27 cellular contexts compared by ENCODE assay signal in the genomic region with DNA sequence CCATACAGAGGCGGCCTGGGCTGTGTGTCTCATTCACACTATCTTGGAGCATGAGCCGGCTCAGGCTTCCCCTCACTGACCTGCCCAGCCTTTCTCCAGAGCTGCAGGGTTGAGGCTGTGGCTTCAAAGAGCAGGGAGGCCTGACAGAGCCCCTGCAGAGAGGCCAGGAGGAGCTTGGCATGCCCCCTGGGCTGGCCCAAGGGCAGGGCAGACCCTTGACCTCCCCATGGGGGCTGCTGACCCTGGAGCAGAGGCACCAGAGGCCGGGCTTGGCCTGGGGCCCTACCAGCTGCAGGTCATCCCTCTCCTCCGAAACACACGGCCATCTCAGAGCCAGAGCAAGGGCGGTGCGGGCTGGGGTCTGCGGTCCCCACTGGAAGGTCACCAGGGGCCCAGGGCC. TPM values are rescaled to one million over a fixed set of nuclear protein-coding genes. Genes with fewer than 3 reads are reported as not detected.
"Had no signal": no experiment of that assay in that cellular context is flagged by ENCODE, and none has a peak within 500 bp of the region (broad histone marks: within the 10 kb centered on the region; RNA-seq: fewer than 3 reads in every experiment).

No MANE protein-coding gene starts in this region.

- H3K27ac ChIP-seq: left ventricle myocardium inferior, pancreas, right atrium auricular region, right lobe of liver, suprapubic skin, thoracic aorta, tibial artery, upper lobe of right lung had no signal

- H3K9me3 ChIP-seq: left ventricle myocardium inferior, pancreas, right atrium auricular region, right lobe of liver, suprapubic skin, thoracic aorta, tibial artery, upper lobe of right lung had no signal

- H3K4me2 ChIP-seq: smooth muscle cell had no signal

- H3K4me1 Mint-ChIP-seq: naive thymus-derived CD4-positive, alpha-beta T cell; stimulated activated effector memory CD8-positive, alpha-beta T cell treated with anti-CD3 and anti-CD28 coated beads, Interleukin-12 subunit alpha, Interleukin-12 subunit beta, amount 100 ng/mL, for 72 hours had no signal

- H3K4me1 ChIP-seq: left ventricle myocardium inferior, pancreas, right atrium auricular region, right lobe of liver, upper lobe of right lung had no signal

- H3K4me3 ChIP-seq: left ventricle myocardium inferior, lung, pancreas, right atrium auricular region, right lobe of liver, smooth muscle cell, suprapubic skin, thoracic aorta, tibial artery, upper lobe of right lung had no signal

- H3K36me3 ChIP-seq: left ventricle myocardium inferior, pancreas, right atrium auricular region, right lobe of liver, suprapubic skin, thoracic aorta, tibial artery, upper lobe of right lung had no signal

- H3K27me3 ChIP-seq: pancreas, right atrium auricular region, right lobe of liver, upper lobe of right lung had no signal

- H3K9me3 Mint-ChIP-seq: mesothelial cell of epicardium; neural crest cell; stimulated activated naive CD8-positive, alpha-beta T cell treated with anti-CD3 and anti-CD28 coated beads, Interleukin-15, Interleukin-2, amounts not matched to agents 100 ng/mL and 50 ng/mL, for 24 hours had no signal

- H3K27ac Mint-ChIP-seq: mesothelial cell of epicardium; naive thymus-derived CD4-positive, alpha-beta T cell; nephron; stimulated activated effector memory CD8-positive, alpha-beta T cell treated with anti-CD3 and anti-CD28 coated beads, Interleukin-12 subunit alpha, Interleukin-12 subunit beta, amount 100 ng/mL, for 72 hours; stimulated activated naive CD8-positive, alpha-beta T cell treated with anti-CD3 and anti-CD28 coated beads, Interleukin-15, Interleukin-2, amounts not matched to agents 100 ng/mL and 50 ng/mL, for 24 hours had no signal

- H3K4me3 Mint-ChIP-seq: mesothelial cell of epicardium; naive thymus-derived CD4-positive, alpha-beta T cell; nephron; neural crest cell; stimulated activated effector memory CD8-positive, alpha-beta T cell treated with anti-CD3 and anti-CD28 coated beads, Interleukin-12 subunit alpha, Interleukin-12 subunit beta, amount 100 ng/mL, for 72 hours; stimulated activated naive CD8-positive, alpha-beta T cell treated with anti-CD3 and anti-CD28 coated beads, Interleukin-15, Interleukin-2, amounts not matched to agents 100 ng/mL and 50 ng/mL, for 24 hours had no signal

- ATAC-seq: naive thymus-derived CD4-positive, alpha-beta T cell; pancreas; right lobe of liver; upper lobe of right lung had no signal

- H3K36me3 Mint-ChIP-seq: mesothelial cell of epicardium; naive thymus-derived CD4-positive, alpha-beta T cell; stimulated activated effector memory CD8-positive, alpha-beta T cell treated with anti-CD3 and anti-CD28 coated beads, Interleukin-12 subunit alpha, Interleukin-12 subunit beta, amount 100 ng/mL, for 72 hours had no signal

- DNase-seq: head of caudate nucleus; hippocampal formation; left ventricle myocardium inferior; mesendoderm; naive thymus-derived CD4-positive, alpha-beta T cell; pancreas; right lobe of liver; stimulated activated CD4-positive, alpha-beta T cell treated with anti-CD3 and anti-CD28 coated beads, Interleukin-12 subunit alpha, Interleukin-12 subunit beta, amount 100 ng/mL, for 4 hours; stimulated activated CD4-positive, alpha-beta T cell treated with anti-CD3 and anti-CD28 coated beads, Interleukin-15, amount 100 ng/mL, for 24 hours; stimulated activated CD4-positive, alpha-beta T cell treated with anti-CD3 and anti-CD28 coated beads, Interleukin-2, amount 100 ng/mL, for 24 hours; stimulated activated CD4-positive, alpha-beta T cell treated with anti-CD3 and anti-CD28 coated beads, Interleukin-4, amount 100 ng/mL, for 24 hours; stimulated activated naive CD4-positive, alpha-beta T cell; tibial artery; trophoblast cell; upper lobe of right lung had no signal

RNA-seq across cellular contexts. Expression of a gene that starts 46.6 kb away (rescaled TPM):
- total RNA-seq: mononuclear cell; naive thymus-derived CD4-positive, alpha-beta T cell; pulmonary artery endothelial cell; right lobe of liver had no signal
- polyA plus RNA-seq: naive thymus-derived CD4-positive, alpha-beta T cell had no signal
